ENCODE assay signal across 23 cellular contexts in genomic region chr7:26441640-26442277, GRCh38.
DNase-seq lines count a peak whose midpoint lies in the region; ATAC-seq and TF ChIP-seq lines count a peak whose summit lies in the region.
"Had no signal": no experiment of that assay in that cellular context is flagged by ENCODE, and none has a peak within 500 bp of the region (broad histone marks: within the 10 kb centered on the region; RNA-seq: fewer than 3 reads in every experiment).

No MANE protein-coding gene starts in this region.

- H3K4me1 ChIP-seq in colonic mucosa = no peaks in the 10 kb centered on the region
- H3K4me1 ChIP-seq: adrenal gland, BE2C, heart left ventricle, tibial nerve had no signal

- no peak for ATAC-seq in activated CD8-positive, alpha-beta T cell treated with anti-CD3 and anti-CD28 coated beads for 36 hours
- no peak for ATAC-seq in HG02970 (IDR thresholded peaks at IDR 0.05; ENCODE audit: low FRiP score, unreplicated experiment)
- ATAC-seq: HCT116, heart left ventricle had no signal

- H3K79me2 ChIP-seq in neural cell (replicated peaks; ENCODE audit: insufficient read depth, low read length) = peaks cover 11% of the 10 kb centered on the region

- H3K9me3 ChIP-seq in neural cell (ENCODE audit: low read length) (no peaks in the 10 kb centered on the region), colonic mucosa (no peaks in the 10 kb centered on the region)
- H3K9me3 ChIP-seq: adrenal gland, BE2C, heart left ventricle, tibial nerve had no signal

- CTCF ChIA-PET in activated CD8-positive, alpha-beta T cell treated with anti-CD3 and anti-CD28 coated beads for 36 hours (lab: Charles Lee) = no interaction called here

- TF ChIP-seq RAD21 in neural cell (conservative IDR thresholded peaks at IDR 0.05) = no peak

- H3K27me3 ChIP-seq in neural cell (ENCODE audit: insufficient read depth, low read depth, low read length) = no peaks in the 10 kb centered on the region
- H3K27me3 ChIP-seq in colonic mucosa = no peaks in the 10 kb centered on the region
- H3K27me3 ChIP-seq: adrenal gland, BE2C, brain microvascular endothelial cell, tibial nerve had no signal

- H3K4me3 ChIP-seq in neural cell (ENCODE audit: low read length) (peak overlapping the region; percentile 56), colonic mucosa (no peak overlapping the region)
- H3K4me3 ChIP-seq: adrenal gland, heart left ventricle, tibial nerve had no signal

- no peak for TF ChIP-seq EP300 in neural cell (conservative IDR thresholded peaks at IDR 0.05; ENCODE audit: poor library complexity, severe bottlenecking)

- no peaks in the 10 kb centered on the region for H3K9me2 ChIP-seq in neural cell (ENCODE audit: insufficient read depth, low read length)

- H3K36me3 ChIP-seq in neural cell (ENCODE audit: insufficient read depth, low read length) (no peaks in the 10 kb centered on the region), colonic mucosa (no peaks in the 10 kb centered on the region)
- H3K36me3 ChIP-seq: adrenal gland, BE2C, brain microvascular endothelial cell, heart left ventricle, tibial nerve had no signal

- in situ Hi-C loops in G401 (cut with HindIII; ENCODE audit: low sequenced_read_pairs) = no loop called here

- H3K4me3 Mint-ChIP-seq in endothelial cell (ENCODE audit: unreplicated experiment) = peak overlapping the region; percentile 71
- H3K4me3 Mint-ChIP-seq in activated CD8-positive, alpha-beta T cell treated with anti-CD3 and anti-CD28 coated beads for 36 hours = no peak overlapping the region
- H3K4me3 Mint-ChIP-seq: activated naive CD4-positive, alpha-beta T cell treated with anti-CD3 and anti-CD28 coated beads for 36 hours; CD8-positive, alpha-beta memory T cell had no signal

- POLR2A ChIA-PET in activated CD8-positive, alpha-beta T cell treated with anti-CD3 and anti-CD28 coated beads for 36 hours (lab: Charles Lee) = no interaction called here

- H4K20me1 ChIP-seq in neural cell (ENCODE audit: insufficient read depth) = no peaks in the 10 kb centered on the region

- H3K9ac ChIP-seq in neural cell (ENCODE audit: low read length) (peak overlapping the region; percentile 90), colonic mucosa (ENCODE audit: low read depth in 2 of 2, low read length in 2 of 2) (no peak overlapping the region)

- no peak for TF ChIP-seq CTCF in endothelial cell (IDR thresholded peaks at IDR 0.05; ENCODE audit: unreplicated experiment)
- no peak for TF ChIP-seq CTCF in neural cell (IDR thresholded peaks at IDR 0.05; ENCODE audit: poor library complexity, severe bottlenecking)
- no peak for TF ChIP-seq CTCF in colonic mucosa (IDR thresholded peaks at IDR 0.05)
- TF ChIP-seq CTCF in activated CD8-positive, alpha-beta T cell treated with anti-CD3 and anti-CD28 coated beads for 36 hours (IDR thresholded peaks at IDR 0.05) = no peak

- intact Hi-C loops in colonic mucosa (cut with DNase I) = no loop called here
- intact Hi-C loops in activated CD8-positive, alpha-beta T cell treated with anti-CD3 and anti-CD28 coated beads for 36 hours (cut with micrococcal nuclease) = no loop called here

- H3F3A ChIP-seq in neural cell (ENCODE audit: insufficient read depth, low read length, poor library complexity, severe bottlenecking) = peaks cover 15% of the 10 kb centered on the region

- peak overlapping the region; percentile 99 for H3K27ac ChIP-seq in neural cell (ENCODE audit: low read length)
- no peak overlapping the region for H3K27ac ChIP-seq in colonic mucosa
- H3K27ac ChIP-seq: adrenal gland, brain microvascular endothelial cell, heart left ventricle, tibial nerve had no signal

- no peak overlapping the region for H2AFZ ChIP-seq in neural cell (ENCODE audit: low read depth, low read length)

- H3K9me3 Mint-ChIP-seq in endothelial cell (ENCODE audit: unreplicated experiment) = no peaks in the 10 kb centered on the region
- H3K9me3 Mint-ChIP-seq in activated CD8-positive, alpha-beta T cell treated with anti-CD3 and anti-CD28 coated beads for 36 hours = no peaks in the 10 kb centered on the region
- H3K9me3 Mint-ChIP-seq: activated naive CD4-positive, alpha-beta T cell treated with anti-CD3 and anti-CD28 coated beads for 36 hours; CD8-positive, alpha-beta memory T cell had no signal

- peak overlapping the region; percentile 70 for H3K4me2 ChIP-seq in neural cell (ENCODE audit: low read length)

- H3K27me3 Mint-ChIP-seq in endothelial cell (ENCODE audit: unreplicated experiment) = no peaks in the 10 kb centered on the region
- peaks cover 7% of the 10 kb centered on the region for H3K27me3 Mint-ChIP-seq in activated CD8-positive, alpha-beta T cell treated with anti-CD3 and anti-CD28 coated beads for 36 hours

- peaks cover 21% of the 10 kb centered on the region for H3K4me1 Mint-ChIP-seq in endothelial cell (ENCODE audit: unreplicated experiment)
- no peaks in the 10 kb centered on the region for H3K4me1 Mint-ChIP-seq in activated CD8-positive, alpha-beta T cell treated with anti-CD3 and anti-CD28 coated beads for 36 hours (ENCODE audit: low read depth)
- H3K4me1 Mint-ChIP-seq: CD8-positive, alpha-beta memory T cell had no signal

- no peaks in the 10 kb centered on the region for H3K36me3 Mint-ChIP-seq in endothelial cell (ENCODE audit: low read depth, unreplicated experiment)
- H3K36me3 Mint-ChIP-seq in activated CD8-positive, alpha-beta T cell treated with anti-CD3 and anti-CD28 coated beads for 36 hours (ENCODE audit: low read depth) = no peaks in the 10 kb centered on the region
- H3K36me3 Mint-ChIP-seq: CD8-positive, alpha-beta memory T cell had no signal

- DNase-seq in G401 (ENCODE audit: low spot score) = peak; percentile 12
- peak; percentile 79 for DNase-seq in SK-N-DZ (ENCODE audit: low spot score)
- no peak for DNase-seq in endothelial cell (ENCODE audit: low spot score)
- no peak for DNase-seq in H4 (ENCODE audit: low spot score)
- DNase-seq in colonic mucosa = no peak
- no peak for DNase-seq in activated CD8-positive, alpha-beta T cell treated with anti-CD3 and anti-CD28 coated beads for 36 hours
- DNase-seq: activated CD4-positive, alpha-beta T cell treated with anti-CD3 and anti-CD28 coated beads, Interleukin-2, amount 50 U/mL, for 1 hour; activated naive CD4-positive, alpha-beta T cell treated with anti-CD3 and anti-CD28 coated beads for 36 hours; adrenal gland; BE2C; brain microvascular endothelial cell; CD8-positive, alpha-beta memory T cell; DMS 273 treated with DMSO at 0.1 percent for 48 hours; effector CD8-positive, alpha-beta T cell; erythroblast; heart left ventricle; Right ventricle myocardium superior; stimulated activated CD4-positive, alpha-beta T cell treated with anti-CD3 and anti-CD28 coated beads, Interleukin-2, amount 100 ng/mL, for 48 hours; T-helper 9 cell had no signal

- peak overlapping the region; percentile 45 for H3K27ac Mint-ChIP-seq in endothelial cell (ENCODE audit: unreplicated experiment)
- H3K27ac Mint-ChIP-seq in activated CD8-positive, alpha-beta T cell treated with anti-CD3 and anti-CD28 coated beads for 36 hours = no peak overlapping the region
- H3K27ac Mint-ChIP-seq: activated naive CD4-positive, alpha-beta T cell treated with anti-CD3 and anti-CD28 coated beads for 36 hours; CD8-positive, alpha-beta memory T cell had no signal

TF ChIP-seq in neural cell, 6 proteins besides CTCF, POLR2A, EP300 and RAD21:
- no peak for TF ChIP-seq TAF1 (IDR thresholded peaks at IDR 0.05; ENCODE audit: low read depth)

Comparison
In these comparisons a context has a peak if more than half of its experiments do, and no peak if none do; other contexts are left out.
1. DNase-seq: peak in G401 (single experiment) and SK-N-DZ (single experiment); none in endothelial cell (single experiment), H4 (single experiment), colonic mucosa (single experiment) and activated CD8-positive, alpha-beta T cell treated with anti-CD3 and anti-CD28 coated beads for 36 hours (single experiment).